8 cellular contexts compared by ENCODE assay signal in genomic region chr2:118882693-118883336, GRCh38. TPM values are rescaled to one million over a fixed set of nuclear protein-coding genes. Genes with fewer than 3 reads are reported as not detected.
DNase-seq lines count a peak whose midpoint lies in the region; ATAC-seq and TF ChIP-seq lines count a peak whose summit lies in the region.

No MANE protein-coding gene starts in this region.

- H3K4me3 Mint-ChIP-seq in CD8-positive, alpha-beta memory T cell: peak overlapping the region; percentile 32 to 95 (median 78)
- peak overlapping the region; percentile 55 for H3K4me3 Mint-ChIP-seq in neural crest cell

- no peaks in the 10 kb centered on the region for H3K36me3 Mint-ChIP-seq in CD8-positive, alpha-beta memory T cell
- no peaks in the 10 kb centered on the region for H3K36me3 Mint-ChIP-seq in neural crest cell (ENCODE audit: low read depth)

- peaks cover 15% of the 10 kb centered on the region for H3K4me1 ChIP-seq in CD8-positive, alpha-beta memory T cell (ENCODE audit: insufficient read depth, low read length)
- no peaks in the 10 kb centered on the region for H3K4me1 ChIP-seq in OCI-LY1 (ENCODE audit: insufficient read depth, low read length, severe bottlenecking)

- no peak overlapping the region for H3K27ac ChIP-seq in CD8-positive, alpha-beta memory T cell (ENCODE audit: low read depth, low read length)
- no peak overlapping the region for H3K27ac ChIP-seq in OCI-LY1 (ENCODE audit: low read depth, low read length, poor library complexity, severe bottlenecking)

- no peaks in the 10 kb centered on the region for H3F3A ChIP-seq in OCI-LY1 (ENCODE audit: insufficient read depth, low read length)

- H3K4me1 Mint-ChIP-seq in CD8-positive, alpha-beta memory T cell: peaks cover 5 to 15% (median 13%) of the 10 kb centered on the region in 3 donors
- H3K4me1 Mint-ChIP-seq in neural crest cell: no peaks in the 10 kb centered on the region

- no peaks in the 10 kb centered on the region for H3K27me3 ChIP-seq in CD8-positive, alpha-beta memory T cell (ENCODE audit: insufficient read depth, low read length, poor library complexity, severe bottlenecking)
- H3K27me3 ChIP-seq in OCI-LY1 (ENCODE audit: insufficient read depth, low read length): no peaks in the 10 kb centered on the region

- POLR2A ChIA-PET in CD8-positive, alpha-beta memory T cell (lab: Charles Lee): no interaction called here

- H3K9me3 ChIP-seq in CD8-positive, alpha-beta memory T cell (ENCODE audit: low read length): no peaks in the 10 kb centered on the region
- no peaks in the 10 kb centered on the region for H3K9me3 ChIP-seq in OCI-LY1 (ENCODE audit: low read length)

- peak overlapping the region; percentile 49; the same call in 1 of the 2 replicates for H3K9ac ChIP-seq in OCI-LY1 (ENCODE audit: low read length)

- no peaks in the 10 kb centered on the region for H3K9me2 ChIP-seq in OCI-LY1 (ENCODE audit: low read depth, low read length)

- TF ChIP-seq CTCF in OCI-LY1 (IDR thresholded peaks at IDR 0.05; ENCODE audit: low read length) (peak; percentile 92), neural crest cell (conservative IDR thresholded peaks at IDR 0.05) (peak; percentile 88)

- no peaks in the 10 kb centered on the region for H3K36me3 ChIP-seq in CD8-positive, alpha-beta memory T cell (ENCODE audit: insufficient read depth, low read length)
- no peaks in the 10 kb centered on the region for H3K36me3 ChIP-seq in OCI-LY1 (ENCODE audit: insufficient read depth, low read length)

- H3K4me3 ChIP-seq in CD8-positive, alpha-beta memory T cell (ENCODE audit: low read length): peak overlapping the region; percentile 42
- H3K4me3 ChIP-seq in OCI-LY1 (ENCODE audit: low read depth, low read length, poor library complexity, severe bottlenecking): peak overlapping the region; percentile 55

- H3K9me3 Mint-ChIP-seq in CD8-positive, alpha-beta memory T cell: no peaks in the 10 kb centered on the region
- H3K9me3 Mint-ChIP-seq in neural crest cell: no peaks in the 10 kb centered on the region

- peak; percentile 20 to 69 (median 40) for DNase-seq in CD8-positive, alpha-beta memory T cell
- peak in 45 of 76 experiments; percentile 1 to 67 (median 25) for DNase-seq in HUDEP-2 (lab: John Stamatoyannopoulos, UW; ENCODE audit: unreplicated experiment in 76 of 76)
- peak; percentile 44 for DNase-seq in activated T-cell treated with anti-CD3 and anti-CD28 coated beads for 24 hours (ENCODE audit: low read depth)
- DNase-seq in fibroblast of gingiva (ENCODE audit: low read depth): peak; percentile 46
- DNase-seq in neural crest cell (ENCODE audit: low read depth, low spot score): peak; percentile 55
- DNase-seq in stromal cell of bone marrow (ENCODE audit: low read depth): peak; percentile 18

- H3K79me2 ChIP-seq in OCI-LY1 (ENCODE audit: insufficient read depth, low read length): no peaks in the 10 kb centered on the region

- H2AFZ ChIP-seq in OCI-LY1 (ENCODE audit: low read length): peak overlapping the region; percentile 20; the same call in 1 of the 2 replicates

- H3K27ac Mint-ChIP-seq in CD8-positive, alpha-beta memory T cell: peak overlapping the region in 4 of 8 donors; percentile 23 to 80 (median 74)
- H3K27ac Mint-ChIP-seq in neural crest cell (ENCODE audit: unreplicated experiment): no peak overlapping the region

- ATAC-seq in GM19463 (IDR thresholded peaks at IDR 0.05; ENCODE audit: unreplicated experiment): peak; percentile 81

- peaks cover 3 to 29% of the 10 kb centered on the region in 2 donors for H3K27me3 Mint-ChIP-seq in CD8-positive, alpha-beta memory T cell
- H3K27me3 Mint-ChIP-seq in neural crest cell (ENCODE audit: low read depth): peaks cover 62% of the 10 kb centered on the region

- H3K4me2 ChIP-seq in OCI-LY1 (ENCODE audit: low read length): peak overlapping the region; percentile 72

- H4K20me1 ChIP-seq in OCI-LY1 (ENCODE audit: insufficient read depth, low read length): no peaks in the 10 kb centered on the region

- CTCF ChIA-PET in CD8-positive, alpha-beta memory T cell (lab: Charles Lee): interaction anchor here (1.0 to 2.4 kb wide), 6 partner anchors 12 to 593 kb away, joined by 4 to 8 read pairs (median 5); partner anchors contain the start of gene EN1

RNA-seq across cellular contexts. Expression of gene EN1, which starts 35.4 kb away (rescaled TPM):
- not detected for total RNA-seq in CD8-positive, alpha-beta memory T cell
- not detected for polyA plus RNA-seq in CD8-positive, alpha-beta memory T cell
- total RNA-seq in neural crest cell: 12.6 and 13.9 TPM in 2 replicates

RNA-seq across cellular contexts. Expression of gene MARCO, which starts 59.2 kb away (rescaled TPM):
- not detected for total RNA-seq in CD8-positive, alpha-beta memory T cell
- polyA plus RNA-seq in CD8-positive, alpha-beta memory T cell: not detected
- total RNA-seq in neural crest cell: 0.54 TPM in 1 of 2 replicates, not detected in the other

Comparison
In these comparisons a context has a peak if more than half of its experiments do, and no peak if none do; other contexts are left out.
1. RNA of gene EN1, which starts 35.4 kb away (total RNA-seq): 12.6 to 13.9 TPM in neural crest cell; not detected in CD8-positive, alpha-beta memory T cell; every median in the first group is over 10 times any median in the second.
2. Peak in every context shown above with its lines, with median percentiles within 50 percentile points of each other: DNase-seq.